29 cellular contexts compared by ENCODE assay signal in the genomic region with DNA sequence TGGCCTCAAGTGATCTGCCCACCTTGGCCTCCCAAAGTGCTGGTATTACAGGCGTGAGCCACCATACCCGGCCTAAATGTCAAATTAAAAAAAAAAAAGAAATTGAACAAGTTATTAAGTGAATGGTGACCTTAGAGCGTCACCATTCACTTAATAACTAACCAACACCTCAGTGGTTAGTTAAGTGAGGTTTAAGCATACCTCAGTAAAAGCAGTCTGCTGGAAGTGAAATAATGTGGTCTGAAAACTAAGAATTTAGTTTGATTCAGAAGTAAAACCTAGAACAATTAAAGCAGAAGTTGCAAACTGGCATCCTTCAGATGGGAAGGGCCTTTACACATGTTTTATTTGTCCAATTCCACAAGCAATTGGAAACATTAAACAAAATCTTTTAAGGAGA.
"Had no signal": no experiment of that assay in that cellular context is flagged by ENCODE, and none has a peak within 500 bp of the region (broad histone marks: within the 10 kb centered on the region; RNA-seq: fewer than 3 reads in every experiment).

No MANE protein-coding gene starts in this region.

- H3K4me3 ChIP-seq: left lung, lung, mucosa of descending colon, right atrium auricular region, smooth muscle cell, tibial nerve had no signal

- H3K27ac Mint-ChIP-seq: activated CD4-positive, alpha-beta memory T cell treated with anti-CD3 and anti-CD28 coated beads for 36 hours; activated T-cell treated with anti-CD3 and anti-CD28 coated beads, Interleukin-2, amount 50 U/mL, for 24 hours; activated T-helper 17 cell treated with anti-CD3 and anti-CD28 coated beads, Interleukin-2, amount 50 U/mL, for 72 hours; nephron; progenitor cell of endocrine pancreas; T-helper 1 cell treated with Interleukin-12 subunit alpha and Interleukin-12 subunit beta and Interleukin-4 antibody, amounts not matched to agents 30 μg/mL and 1 μg/mL, for 36 hours had no signal

- H3K27me3 ChIP-seq: left lung, right atrium auricular region, tibial nerve had no signal

- ATAC-seq: activated T-helper 17 cell treated with anti-CD3 and anti-CD28 coated beads, Interleukin-2, amount 50 U/mL, for 72 hours; effector memory CD8-positive, alpha-beta T cell; left lung; mucosa of descending colon had no signal

- H3K27me3 Mint-ChIP-seq: activated CD4-positive, alpha-beta memory T cell treated with anti-CD3 and anti-CD28 coated beads for 36 hours; activated CD4-positive, alpha-beta T cell treated with anti-CD3 and anti-CD28 coated beads, Interleukin-2, amount 10 ng/mL, durations not matched to agents 24 days and 14 days; activated T-cell treated with anti-CD3 and anti-CD28 coated beads, Interleukin-2, amount 50 U/mL, for 24 hours; activated T-helper 17 cell treated with anti-CD3 and anti-CD28 coated beads, Interleukin-2, amount 50 U/mL, for 72 hours; effector memory CD8-positive, alpha-beta T cell; progenitor cell of endocrine pancreas had no signal

- H3K27ac ChIP-seq: right atrium auricular region, WERI-Rb-1 had no signal

- DNase-seq: activated CD4-positive, alpha-beta memory T cell treated with anti-CD3 and anti-CD28 coated beads for 36 hours; activated CD4-positive, alpha-beta T cell treated with anti-CD3 and anti-CD28 coated beads, Interleukin-2, amount 10 ng/mL, durations not matched to agents 24 days and 14 days; activated CD4-positive, CD25-positive, alpha-beta regulatory T cell treated with anti-CD3 and anti-CD28 coated beads, Interleukin-2, amount 50 U/mL, for 72 hours; activated CD8-positive, alpha-beta memory T cell treated with anti-CD3 and anti-CD28 coated beads, Interleukin-2, amount 50 U/mL, for 48 hours; activated gamma-delta T cell treated with Interleukin-2 at 50 U/mL for 16 hours; activated naive CD4-positive, alpha-beta T cell treated with anti-CD3 and anti-CD28 coated beads, Interleukin-2, amount 50 U/mL, for 16 hours; activated T-cell treated with anti-CD3 and anti-CD28 coated beads, Interleukin-2, amount 50 U/mL, for 24 hours; amniotic stem cell; caudate nucleus; cortex of kidney; effector memory CD8-positive, alpha-beta T cell; erythroblast; kidney glomerular epithelial cell; left lung; mucosa of descending colon; stimulated activated CD4-positive, alpha-beta T cell treated with anti-CD3 and anti-CD28 coated beads, Interleukin-1b, Interleukin-23, amount 100 ng/mL, for 48 hours; stimulated activated CD4-positive, alpha-beta T cell treated with anti-CD3 and anti-CD28 coated beads, Interleukin-4, amount 100 ng/mL, for 4 hours; stimulated activated CD8-positive, alpha-beta memory T cell treated with anti-CD3 and anti-CD28 coated beads, Interleukin-4, amount 100 ng/mL, for 48 hours; stimulated activated naive CD4-positive, alpha-beta T cell; T-helper 9 cell; WERI-Rb-1 had no signal

- H3K4me3 Mint-ChIP-seq: activated CD4-positive, alpha-beta memory T cell treated with anti-CD3 and anti-CD28 coated beads for 36 hours; activated CD4-positive, alpha-beta T cell treated with anti-CD3 and anti-CD28 coated beads, Interleukin-2, amount 10 ng/mL, durations not matched to agents 24 days and 14 days; activated T-cell treated with anti-CD3 and anti-CD28 coated beads, Interleukin-2, amount 50 U/mL, for 24 hours; activated T-helper 17 cell treated with anti-CD3 and anti-CD28 coated beads, Interleukin-2, amount 50 U/mL, for 72 hours; nephron; T-helper 1 cell treated with Interleukin-12 subunit alpha and Interleukin-12 subunit beta and Interleukin-4 antibody, amounts not matched to agents 30 μg/mL and 1 μg/mL, for 36 hours had no signal

- H3K9me3 Mint-ChIP-seq: activated T-helper 17 cell treated with anti-CD3 and anti-CD28 coated beads, Interleukin-2, amount 50 U/mL, for 72 hours; effector memory CD8-positive, alpha-beta T cell; T-helper 1 cell treated with Interleukin-12 subunit alpha and Interleukin-12 subunit beta and Interleukin-4 antibody, amounts not matched to agents 30 μg/mL and 1 μg/mL, for 36 hours had no signal

- H3K36me3 ChIP-seq: left lung, right atrium auricular region, tibial nerve, WERI-Rb-1 had no signal

- H3K4me2 ChIP-seq: smooth muscle cell had no signal

- H3K9me3 ChIP-seq: left lung, mucosa of descending colon, right atrium auricular region, tibial nerve had no signal
